1 cellular context compared by ENCODE assay signal in the genomic region with DNA sequence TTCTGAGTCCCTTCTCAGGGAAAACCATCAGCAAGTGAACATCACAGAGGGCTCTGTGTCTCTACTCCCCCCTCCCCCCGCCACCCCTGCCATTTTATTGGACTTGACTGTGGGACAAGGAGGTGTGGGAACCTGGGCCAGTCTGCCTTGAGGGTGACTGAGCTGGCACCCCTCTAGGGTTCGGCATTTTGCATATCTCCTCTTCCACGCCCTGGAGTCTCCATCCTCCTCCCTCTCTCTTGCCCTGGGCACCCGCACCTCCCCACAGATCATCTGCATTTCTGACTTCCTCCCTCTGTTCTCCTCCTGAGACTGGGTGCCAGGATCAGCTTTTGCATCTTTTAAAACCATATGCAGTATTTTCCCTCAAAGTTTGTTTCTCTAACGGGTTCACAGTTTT.
TF ChIP-seq lines count a peak whose summit lies in the region.

No MANE protein-coding gene starts in this region.

TF ChIP-seq in HepG2, 621 proteins besides CTCF, POLR2A, EP300 and RAD21 (continued from another document):
- TF ChIP-seq PRMT3 (CRISPR knock-in tag; IDR thresholded peaks at IDR 0.05; ENCODE audit: borderline replicate concordance, low read depth), result no peak
- TF ChIP-seq, protein P1, sequence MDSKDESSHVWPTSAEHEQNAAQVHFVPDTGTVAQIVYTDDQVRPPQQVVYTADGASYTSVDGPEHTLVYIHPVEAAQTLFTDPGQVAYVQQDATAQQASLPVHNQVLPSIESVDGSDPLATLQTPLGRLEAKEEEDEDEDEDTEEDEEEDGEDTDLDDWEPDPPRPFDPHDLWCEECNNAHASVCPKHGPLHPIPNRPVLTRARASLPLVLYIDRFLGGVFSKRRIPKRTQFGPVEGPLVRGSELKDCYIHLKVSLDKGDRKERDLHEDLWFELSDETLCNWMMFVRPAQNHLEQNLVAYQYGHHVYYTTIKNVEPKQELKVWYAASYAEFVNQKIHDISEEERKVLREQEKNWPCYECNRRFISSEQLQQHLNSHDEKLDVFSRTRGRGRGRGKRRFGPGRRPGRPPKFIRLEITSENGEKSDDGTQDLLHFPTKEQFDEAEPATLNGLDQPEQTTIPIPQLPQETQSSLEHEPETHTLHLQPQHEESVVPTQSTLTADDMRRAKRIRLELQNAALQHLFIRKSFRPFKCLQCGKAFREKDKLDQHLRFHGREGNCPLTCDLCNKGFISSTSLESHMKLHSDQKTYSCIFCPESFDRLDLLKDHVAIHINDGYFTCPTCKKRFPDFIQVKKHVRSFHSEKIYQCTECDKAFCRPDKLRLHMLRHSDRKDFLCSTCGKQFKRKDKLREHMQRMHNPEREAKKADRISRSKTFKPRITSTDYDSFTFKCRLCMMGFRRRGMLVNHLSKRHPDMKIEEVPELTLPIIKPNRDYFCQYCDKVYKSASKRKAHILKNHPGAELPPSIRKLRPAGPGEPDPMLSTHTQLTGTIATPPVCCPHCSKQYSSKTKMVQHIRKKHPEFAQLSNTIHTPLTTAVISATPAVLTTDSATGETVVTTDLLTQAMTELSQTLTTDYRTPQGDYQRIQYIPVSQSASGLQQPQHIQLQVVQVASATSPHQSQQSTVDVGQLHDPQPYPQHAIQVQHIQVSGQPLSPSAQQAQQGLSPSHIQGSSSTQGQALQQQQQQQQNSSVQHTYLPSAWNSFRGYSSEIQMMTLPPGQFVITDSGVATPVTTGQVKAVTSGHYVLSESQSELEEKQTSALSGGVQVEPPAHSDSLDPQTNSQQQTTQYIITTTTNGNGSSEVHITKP (CRISPR knock-in tag; IDR thresholded peaks at IDR 0.05; ENCODE audit: low read depth), result no peak
- no peak for TF ChIP-seq MAFF (IDR thresholded peaks at IDR 0.05; ENCODE audit: low read depth, low read length)
- TF ChIP-seq MXD4 (CRISPR knock-in tag; IDR thresholded peaks at IDR 0.05), result no peak
- TF ChIP-seq ATF7-NPFF (CRISPR knock-in tag; IDR thresholded peaks at IDR 0.05; ENCODE audit: low read depth), result no peak
- TF ChIP-seq ZNF317 (CRISPR knock-in tag; IDR thresholded peaks at IDR 0.05), result no peak
- no peak for TF ChIP-seq ATF7 (IDR thresholded peaks at IDR 0.05)
- no peak for TF ChIP-seq ATF7 (CRISPR knock-in tag; IDR thresholded peaks at IDR 0.05)
